In the genomic region with DNA sequence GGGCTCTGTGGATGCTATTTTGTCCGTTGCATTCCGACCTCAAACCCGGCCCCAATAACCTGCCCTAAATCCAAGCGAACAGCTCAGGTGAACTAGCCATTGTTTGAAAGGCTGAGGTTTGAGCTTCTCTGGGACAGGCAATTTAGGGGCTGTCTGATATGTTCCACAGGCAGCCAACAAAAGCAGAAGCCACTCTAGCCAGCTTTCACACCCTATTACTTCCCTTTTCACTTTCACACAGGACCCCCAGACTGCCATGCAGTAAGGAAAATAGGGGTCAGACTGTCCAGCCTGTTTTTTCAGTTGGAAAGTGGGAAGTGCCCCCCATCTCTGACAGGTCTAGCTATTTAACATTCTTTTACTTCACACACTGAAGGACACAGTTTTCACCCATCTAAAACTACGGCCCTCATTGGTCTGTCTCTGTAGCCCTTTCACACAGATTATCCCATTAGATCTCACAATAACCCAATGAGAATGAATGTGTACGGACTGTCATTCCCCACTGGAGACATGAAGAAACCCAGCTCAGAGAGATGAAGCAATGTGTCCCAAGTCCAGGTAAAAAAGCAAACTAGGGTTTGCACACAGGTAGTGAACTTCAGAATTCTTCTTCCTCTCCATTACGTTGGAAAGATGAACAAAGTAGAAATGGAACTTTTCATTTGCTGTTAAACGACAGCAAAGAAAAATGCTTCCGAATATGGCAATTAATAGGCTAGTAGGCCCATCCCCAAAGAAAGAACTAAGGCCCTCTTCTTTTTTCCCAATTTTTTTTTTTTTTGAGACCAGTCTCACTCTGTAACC, we compare ENCODE assay signal across 2 cellular contexts.
TF ChIP-seq lines count a peak whose summit lies in the region.

No MANE protein-coding gene starts in this region.

TF ChIP-seq in SK-N-SH, 30 proteins besides CTCF, POLR2A, EP300 and RAD21 (continued from another document):
- no peak for TF ChIP-seq FOXM1 (IDR thresholded peaks at IDR 0.05; ENCODE audit: low read depth)
TF ChIP-seq in SK-N-SH: peak in this region for 0.

TF ChIP-seq in SK-N-SH treated with all-trans-retinoic acid at 6 μM for 48 hours, 23 proteins besides CTCF, POLR2A, EP300 and RAD21 (continued from another document):
- TF ChIP-seq TSHZ2 (CRISPR knock-in tag; IDR thresholded peaks at IDR 0.05) (no peak), RARB (CRISPR knock-in tag; IDR thresholded peaks at IDR 0.05) (no peak), CREB5 (CRISPR knock-in tag; IDR thresholded peaks at IDR 0.05; ENCODE audit: low read depth) (no peak), OSR1 (CRISPR knock-in tag; IDR thresholded peaks at IDR 0.05) (no peak), PPARA (CRISPR knock-in tag; IDR thresholded peaks at IDR 0.05; ENCODE audit: borderline replicate concordance) (no peak), GLIS3 (CRISPR knock-in tag; IDR thresholded peaks at IDR 0.05) (no peak), ARNTL (CRISPR knock-in tag; IDR thresholded peaks at IDR 0.05; ENCODE audit: borderline replicate concordance, low read depth) (no peak), ESRRG (CRISPR knock-in tag; IDR thresholded peaks at IDR 0.05) (no peak), ZFP3 (CRISPR knock-in tag; IDR thresholded peaks at IDR 0.05) (no peak), ISL1 (CRISPR knock-in tag; IDR thresholded peaks at IDR 0.05) (no peak), ZC3H10 (CRISPR knock-in tag; IDR thresholded peaks at IDR 0.05) (no peak), SNAI2 (CRISPR knock-in tag; IDR thresholded peaks at IDR 0.05) (no peak), CSDC2 (CRISPR knock-in tag; IDR thresholded peaks at IDR 0.05) (no peak)
- TF ChIP-seq, protein P1, sequence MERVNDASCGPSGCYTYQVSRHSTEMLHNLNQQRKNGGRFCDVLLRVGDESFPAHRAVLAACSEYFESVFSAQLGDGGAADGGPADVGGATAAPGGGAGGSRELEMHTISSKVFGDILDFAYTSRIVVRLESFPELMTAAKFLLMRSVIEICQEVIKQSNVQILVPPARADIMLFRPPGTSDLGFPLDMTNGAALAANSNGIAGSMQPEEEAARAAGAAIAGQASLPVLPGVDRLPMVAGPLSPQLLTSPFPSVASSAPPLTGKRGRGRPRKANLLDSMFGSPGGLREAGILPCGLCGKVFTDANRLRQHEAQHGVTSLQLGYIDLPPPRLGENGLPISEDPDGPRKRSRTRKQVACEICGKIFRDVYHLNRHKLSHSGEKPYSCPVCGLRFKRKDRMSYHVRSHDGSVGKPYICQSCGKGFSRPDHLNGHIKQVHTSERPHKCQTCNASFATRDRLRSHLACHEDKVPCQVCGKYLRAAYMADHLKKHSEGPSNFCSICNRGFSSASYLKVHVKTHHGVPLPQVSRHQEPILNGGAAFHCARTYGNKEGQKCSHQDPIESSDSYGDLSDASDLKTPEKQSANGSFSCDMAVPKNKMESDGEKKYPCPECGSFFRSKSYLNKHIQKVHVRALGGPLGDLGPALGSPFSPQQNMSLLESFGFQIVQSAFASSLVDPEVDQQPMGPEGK (CRISPR knock-in tag; IDR thresholded peaks at IDR 0.05; ENCODE audit: borderline replicate concordance), result no peak
- TF ChIP-seq, protein P2, sequence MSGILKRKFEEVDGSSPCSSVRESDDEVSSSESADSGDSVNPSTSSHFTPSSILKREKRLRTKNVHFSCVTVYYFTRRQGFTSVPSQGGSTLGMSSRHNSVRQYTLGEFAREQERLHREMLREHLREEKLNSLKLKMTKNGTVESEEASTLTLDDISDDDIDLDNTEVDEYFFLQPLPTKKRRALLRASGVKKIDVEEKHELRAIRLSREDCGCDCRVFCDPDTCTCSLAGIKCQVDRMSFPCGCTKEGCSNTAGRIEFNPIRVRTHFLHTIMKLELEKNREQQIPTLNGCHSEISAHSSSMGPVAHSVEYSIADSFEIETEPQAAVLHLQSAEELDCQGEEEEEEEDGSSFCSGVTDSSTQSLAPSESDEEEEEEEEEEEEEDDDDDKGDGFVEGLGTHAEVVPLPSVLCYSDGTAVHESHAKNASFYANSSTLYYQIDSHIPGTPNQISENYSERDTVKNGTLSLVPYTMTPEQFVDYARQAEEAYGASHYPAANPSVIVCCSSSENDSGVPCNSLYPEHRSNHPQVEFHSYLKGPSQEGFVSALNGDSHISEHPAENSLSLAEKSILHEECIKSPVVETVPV (CRISPR knock-in tag; IDR thresholded peaks at IDR 0.05), result no peak
